ENCODE assay signal across 8 cellular contexts in genomic region chr3:126912027-126912422, GRCh38.
DNase-seq lines count a peak whose midpoint lies in the region; ATAC-seq and TF ChIP-seq lines count a peak whose summit lies in the region.
"Had no signal": no experiment of that assay in that cellular context is flagged by ENCODE, and none has a peak within 500 bp of the region (broad histone marks: within the 10 kb centered on the region; RNA-seq: fewer than 3 reads in every experiment).

No MANE protein-coding gene starts in this region.

- DNase-seq in Daoy (ENCODE audit: low read depth) (peak; percentile 38), NB4 (ENCODE audit: low read depth) (peak; percentile 14), caudate nucleus (lab: John Stamatoyannopoulos, UW) (no peak), osteoblast (ENCODE audit: insufficient read length, low spot score, missing footprints) (no peak), GM13977 (ENCODE audit: low spot score) (no peak), ovary (no peak)

- H3K4me1 ChIP-seq in osteoblast (ENCODE audit: insufficient read depth, low read length) (peaks cover 16% of the 10 kb centered on the region), ovary (ENCODE audit: insufficient read depth) (no peaks in the 10 kb centered on the region)
- H3K4me1 ChIP-seq: psoas muscle had no signal

- peak overlapping the region; percentile 52 for H2AFZ ChIP-seq in osteoblast (ENCODE audit: low read length)

- TF ChIP-seq CTCF in NB4 (IDR thresholded peaks at IDR 0.05; ENCODE audit: low read depth, low read length) (no peak), osteoblast (IDR thresholded peaks at IDR 0.05; ENCODE audit: extremely low read depth, low read depth, low read length) (no peak), GM13977 (IDR thresholded peaks at IDR 0.05; ENCODE audit: extremely low read depth, insufficient read depth, missing control alignments) (no peak), ovary (IDR thresholded peaks at IDR 0.05) (no peak)

- no peaks in the 10 kb centered on the region for H3K79me2 ChIP-seq in osteoblast (ENCODE audit: insufficient read depth, low read length)

- H3K27ac ChIP-seq in caudate nucleus (ENCODE audit: low read depth, low read length) = peak overlapping the region; percentile 36
- H3K27ac ChIP-seq in osteoblast (ENCODE audit: low read depth, low read length) = peak overlapping the region; percentile 89
- H3K27ac ChIP-seq in ovary = no peak overlapping the region

- H3K4me3 ChIP-seq in NB4 (ENCODE audit: low read depth, low read length) = no peak overlapping the region
- no peak overlapping the region for H3K4me3 ChIP-seq in osteoblast (ENCODE audit: insufficient read depth, low read length)
- H3K4me3 ChIP-seq in ovary = no peak overlapping the region
- H3K4me3 ChIP-seq: psoas muscle had no signal

- 92 to 94% (median 92%) methylated on average over 9 of the region's 9 CpGs for WGBS in ovary, 3 donors

- in situ Hi-C loops in GM13977 (cut with MboI; ENCODE audit: low pct_unique_long_range_greater_than_20kb, low sequenced_read_pairs, unreplicated experiment) = no loop called here

- H3K27me3 ChIP-seq in osteoblast (ENCODE audit: insufficient read depth, low read length) (no peaks in the 10 kb centered on the region), ovary (no peaks in the 10 kb centered on the region)

- H3K9me3 ChIP-seq in osteoblast (ENCODE audit: low read depth, low read length) (no peaks in the 10 kb centered on the region), ovary (no peaks in the 10 kb centered on the region)
- H3K9me3 ChIP-seq: psoas muscle had no signal

- no peak overlapping the region for H3K4me2 ChIP-seq in osteoblast (ENCODE audit: insufficient read depth, low read length)

- H3K36me3 ChIP-seq in osteoblast (ENCODE audit: insufficient read depth, low read length) (no peaks in the 10 kb centered on the region), ovary (no peaks in the 10 kb centered on the region)

- no peak for ATAC-seq in GM18909 (IDR thresholded peaks at IDR 0.05; ENCODE audit: poor library complexity, unreplicated experiment)

- TF ChIP-seq POLR2A in NB4 (IDR thresholded peaks at IDR 0.05; ENCODE audit: extremely low read depth, insufficient read length) = no peak
- no peak for TF ChIP-seq POLR2A in ovary (IDR thresholded peaks at IDR 0.05)

- no peak for TF ChIP-seq EP300 in ovary (IDR thresholded peaks at IDR 0.05)

- H4K20me1 ChIP-seq in osteoblast (ENCODE audit: insufficient read depth, low read length) = no peaks in the 10 kb centered on the region

- intact Hi-C loops in ovary (cut with DNase I) = no loop called here

Comparison
In these comparisons a context has a peak if more than half of its experiments do, and no peak if none do; other contexts are left out.
1. DNase-seq: peak in Daoy (single experiment) and NB4 (single experiment); none in caudate nucleus (0 of 61), osteoblast (single experiment), GM13977 (single experiment) and ovary (0 of 5).
2. H3K27ac ChIP-seq: peak in caudate nucleus (single experiment) and osteoblast (single experiment); none in ovary (0 of 2).